ENCODE assay signal across 12 cellular contexts in genomic region chr4:173246719-173247118, GRCh38.
DNase-seq lines count a peak whose midpoint lies in the region; ATAC-seq and TF ChIP-seq lines count a peak whose summit lies in the region.
"Had no signal": no experiment of that assay in that cellular context is flagged by ENCODE, and none has a peak within 500 bp of the region (broad histone marks: within the 10 kb centered on the region; RNA-seq: fewer than 3 reads in every experiment).

No MANE protein-coding gene starts in this region.

- intact Hi-C loops in left ventricle myocardium inferior (cut with micrococcal nuclease) (no loop called here), Caco-2 (cut with micrococcal nuclease; ENCODE audit: unreplicated experiment) (no loop called here)

- no peak overlapping the region for H2AFZ ChIP-seq in Karpas-422 (ENCODE audit: low read length)
- no peak overlapping the region for H2AFZ ChIP-seq in neural progenitor cell (replicated peaks)

- H3K79me2 ChIP-seq in Karpas-422 (ENCODE audit: low read length) (peaks cover 91% of the 10 kb centered on the region), neural progenitor cell (ENCODE audit: low read depth) (peaks cover 53% of the 10 kb centered on the region)

- H3K4me3 Mint-ChIP-seq in neural progenitor cell (no peak overlapping the region), Caco-2 (ENCODE audit: unreplicated experiment) (no peak overlapping the region)
- H3K4me3 Mint-ChIP-seq: dendritic cell treated with granulocyte-macrophage colony-stimulating factor and Interleukin-4, amounts not matched to agents 40 ng/mL and 50 ng/mL, for 4 days had no signal

- peak; percentile 39 for DNase-seq in NCI-H1105 treated with DMSO at 0.1 percent for 48 hours (lab: John Stamatoyannopoulos, UW)
- DNase-seq in NCI-H1105 (lab: John Stamatoyannopoulos, UW) = no peak
- DNase-seq in Karpas-422 = peak; percentile 81
- DNase-seq in neural progenitor cell (ENCODE audit: low spot score) = no peak
- DNase-seq in left ventricle myocardium inferior = no peak
- DNase-seq in NCI-H2227 (lab: John Stamatoyannopoulos, UW; ENCODE audit: unreplicated experiment) = no peak
- no peak for DNase-seq in Caco-2
- DNase-seq: 8988T; activated naive CD4-positive, alpha-beta T cell treated with anti-CD3 and anti-CD28 coated beads, Interleukin-2, amount 50 U/mL, for 16 hours; GOT3 had no signal

- peak overlapping the region; percentile 62 for H3K4me3 ChIP-seq in Karpas-422 (ENCODE audit: low read length)
- no peak overlapping the region for H3K4me3 ChIP-seq in neural progenitor cell
- H3K4me3 ChIP-seq in left ventricle myocardium inferior = no peak overlapping the region
- H3K4me3 ChIP-seq in Caco-2 (ENCODE audit: low read depth, low read length) = no peak overlapping the region

- H3K27me3 ChIP-seq in Karpas-422 (ENCODE audit: low read length) (no peaks in the 10 kb centered on the region), neural progenitor cell (no peaks in the 10 kb centered on the region), left ventricle myocardium inferior (ENCODE audit: low read depth) (no peaks in the 10 kb centered on the region), Caco-2 (replicated peaks; ENCODE audit: control insufficient read depth, insufficient read depth, low read length) (no peaks in the 10 kb centered on the region)

- H3K4me2 ChIP-seq in Karpas-422 (ENCODE audit: low read depth, low read length, poor library complexity, severe bottlenecking) (peak overlapping the region; percentile 87), neural progenitor cell (peak overlapping the region; percentile 35)

- H3K4me1 Mint-ChIP-seq in neural progenitor cell (peaks cover 19% of the 10 kb centered on the region), Caco-2 (ENCODE audit: low read depth, unreplicated experiment) (no peaks in the 10 kb centered on the region)

- H3K4me1 ChIP-seq in Karpas-422 (ENCODE audit: low read length) (peaks cover 89% of the 10 kb centered on the region), neural progenitor cell (peaks cover 38% of the 10 kb centered on the region), left ventricle myocardium inferior (no peaks in the 10 kb centered on the region), Caco-2 (no peaks in the 10 kb centered on the region)

- no peaks in the 10 kb centered on the region for H3K9me2 ChIP-seq in Karpas-422 (replicated peaks; ENCODE audit: insufficient read depth, low read length)

- BruUV-seq in Caco-2 (replicated peaks; lab: Mats Ljungman, UMichigan) = no TSS peak

- no peak overlapping the region for H3K27ac Mint-ChIP-seq in neural progenitor cell
- H3K27ac Mint-ChIP-seq in Caco-2 (ENCODE audit: unreplicated experiment) = no peak overlapping the region
- H3K27ac Mint-ChIP-seq: dendritic cell treated with granulocyte-macrophage colony-stimulating factor and Interleukin-4, amounts not matched to agents 40 ng/mL and 50 ng/mL, for 4 days had no signal

- POLR2A ChIA-PET in Caco-2 (lab: Charles Lee) = no interaction called here

- CTCF ChIA-PET in Caco-2 (lab: Charles Lee) = no interaction called here

- no peaks in the 10 kb centered on the region for H3F3A ChIP-seq in neural progenitor cell (ENCODE audit: low read depth)

- H3K27ac ChIP-seq in Karpas-422 (ENCODE audit: low read length) (peak overlapping the region; percentile 99), neural progenitor cell (no peak overlapping the region), left ventricle myocardium inferior (replicated peaks) (no peak overlapping the region)

- H3K27me3 Mint-ChIP-seq in neural progenitor cell (ENCODE audit: insufficient read depth, low read depth) (peaks cover 5% of the 10 kb centered on the region), Caco-2 (ENCODE audit: insufficient read depth, unreplicated experiment) (no peaks in the 10 kb centered on the region)
- H3K27me3 Mint-ChIP-seq: dendritic cell treated with granulocyte-macrophage colony-stimulating factor and Interleukin-4, amounts not matched to agents 40 ng/mL and 50 ng/mL, for 4 days had no signal

- peak; percentile 59 for ATAC-seq in HG02623 (IDR thresholded peaks at IDR 0.05; ENCODE audit: unreplicated experiment)

- H4K20me1 ChIP-seq in Karpas-422 (ENCODE audit: insufficient read depth, low read depth, low read length) (no peaks in the 10 kb centered on the region), neural progenitor cell (ENCODE audit: low read depth) (peaks cover 21% of the 10 kb centered on the region)

- H3K36me3 ChIP-seq in Karpas-422 (ENCODE audit: insufficient read depth, low read length) = 0 out of 2 replicates have a peak, but pooled peaks cover 3% of the 10 kb centered on the region
- no peaks in the 10 kb centered on the region for H3K36me3 ChIP-seq in neural progenitor cell
- H3K36me3 ChIP-seq in left ventricle myocardium inferior = peaks cover 3% of the 10 kb centered on the region
- H3K36me3 ChIP-seq in Caco-2 (ENCODE audit: control insufficient read depth, insufficient read depth, low read length) = no peaks in the 10 kb centered on the region

- H3K9me3 Mint-ChIP-seq in neural progenitor cell = no peaks in the 10 kb centered on the region
- H3K9me3 Mint-ChIP-seq in Caco-2 (ENCODE audit: unreplicated experiment) = no peaks in the 10 kb centered on the region
- H3K9me3 Mint-ChIP-seq: dendritic cell treated with granulocyte-macrophage colony-stimulating factor and Interleukin-4, amounts not matched to agents 40 ng/mL and 50 ng/mL, for 4 days had no signal

- H3K9me3 ChIP-seq in Karpas-422 (ENCODE audit: low read length) (no peaks in the 10 kb centered on the region), neural progenitor cell (ENCODE audit: low read depth) (no peaks in the 10 kb centered on the region), left ventricle myocardium inferior (replicated peaks) (no peaks in the 10 kb centered on the region), Caco-2 (no peaks in the 10 kb centered on the region)

- H3K9ac ChIP-seq in Karpas-422 (ENCODE audit: low read length) (peak overlapping the region; percentile 66), neural progenitor cell (no peak overlapping the region)

- TF ChIP-seq CTCF in neural progenitor cell (IDR thresholded peaks at IDR 0.05) (no peak), left ventricle myocardium inferior (IDR thresholded peaks at IDR 0.05; ENCODE audit: borderline replicate concordance) (no peak), Caco-2 (IDR thresholded peaks at IDR 0.05; ENCODE audit: insufficient read depth in 1 of 2, low read depth in 1 of 2, low read length in 1 of 2, severe bottlenecking in 1 of 2, unreplicated experiment in 1 of 2) (no peak)

- H3K36me3 Mint-ChIP-seq in neural progenitor cell (peaks cover 13% of the 10 kb centered on the region), Caco-2 (ENCODE audit: insufficient read depth, unreplicated experiment) (no peaks in the 10 kb centered on the region)

Comparison
In these comparisons a context has a peak if more than half of its experiments do, and no peak if none do; other contexts are left out.
1. DNase-seq: peak in NCI-H1105 treated with DMSO at 0.1 percent for 48 hours (single experiment) and Karpas-422 (single experiment); none in NCI-H1105 (single experiment), neural progenitor cell (single experiment), left ventricle myocardium inferior (single experiment), NCI-H2227 (single experiment) and Caco-2 (0 of 2).